Comparison of ENCODE assay signal across 18 cellular contexts in the genomic region with DNA sequence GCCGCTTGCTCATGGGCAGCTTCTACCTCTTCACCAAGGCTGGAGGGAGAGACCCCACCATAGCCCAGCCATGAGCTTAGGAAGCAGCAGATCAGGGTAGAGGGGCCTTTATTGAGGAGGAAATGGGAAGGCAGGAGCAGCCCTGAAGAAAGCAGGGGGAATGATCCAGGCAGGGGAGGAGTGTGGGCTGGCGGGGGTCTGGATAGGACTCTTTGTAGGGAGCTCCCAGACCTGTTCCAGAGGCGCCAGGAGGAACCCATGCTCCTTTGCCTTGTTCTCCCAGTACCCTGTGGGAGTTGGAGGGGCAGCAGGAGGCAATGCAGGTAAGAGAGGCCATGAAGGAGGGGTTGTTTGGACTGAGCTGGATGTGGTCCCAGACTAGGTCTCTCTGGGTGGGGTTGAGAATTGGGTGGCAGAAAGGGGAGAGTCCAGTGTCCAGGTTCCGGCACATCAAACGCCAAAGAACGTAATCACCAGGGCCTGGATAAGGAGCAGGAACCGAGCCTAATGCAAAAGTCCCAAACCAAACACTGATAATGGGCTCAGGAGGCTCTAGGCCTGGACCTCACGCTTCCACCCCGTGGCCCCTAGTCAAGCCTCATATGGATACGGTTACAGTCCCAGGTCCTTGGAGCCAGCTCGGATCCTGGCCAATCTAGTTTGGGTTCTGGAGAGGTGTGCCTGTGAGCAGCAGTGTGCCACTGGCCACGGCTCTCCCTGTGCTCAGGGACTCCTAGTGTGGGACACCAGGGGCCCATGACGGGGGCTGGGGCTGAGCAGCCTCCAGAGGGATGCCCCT. TPM values are rescaled to one million over a fixed set of nuclear protein-coding genes. Genes with fewer than 3 reads are reported as not detected.
A peak's percentile ranks its signal among the peaks of the same experiment; 100 is the strongest.
DNase-seq lines count a peak whose midpoint lies in the region; ATAC-seq and TF ChIP-seq lines count a peak whose summit lies in the region.
"Had no signal": no experiment of that assay in that cellular context is flagged by ENCODE, and none has a peak within 500 bp of the region (broad histone marks: within the 10 kb centered on the region; RNA-seq: fewer than 3 reads in every experiment).

No MANE protein-coding gene starts in this region.

- peak overlapping the region; percentile 27 for H2BK5ac ChIP-seq in trophoblast cell (ENCODE audit: low read depth, low read length, poor library complexity)

- no peak overlapping the region for H3K4me2 ChIP-seq in trophoblast cell (ENCODE audit: low read length)

- no peak overlapping the region for H3K23ac ChIP-seq in trophoblast cell (ENCODE audit: low read length)

- H3K9me3 Mint-ChIP-seq in mesothelial cell of epicardium, result no peaks in the 10 kb centered on the region
- H3K9me3 Mint-ChIP-seq in stimulated activated effector memory CD8-positive, alpha-beta T cell treated with anti-CD3 and anti-CD28 coated beads, Interleukin-12 subunit alpha, Interleukin-12 subunit beta, amount 100 ng/mL, for 72 hours, result no peaks in the 10 kb centered on the region
- H3K9me3 Mint-ChIP-seq: CD14-positive monocyte; CD8-positive, alpha-beta T cell had no signal

- H2BK12ac ChIP-seq in trophoblast cell (ENCODE audit: low read length), result peak overlapping the region; percentile 75

- peak overlapping the region; percentile 29 for H3K14ac ChIP-seq in trophoblast cell (ENCODE audit: low read length)

- TF ChIP-seq CTCF in right atrium auricular region (IDR thresholded peaks at IDR 0.05) (no peak), Panc1 (IDR thresholded peaks at IDR 0.05) (no peak), mesothelial cell of epicardium (IDR thresholded peaks at IDR 0.05; ENCODE audit: unreplicated experiment) (no peak)

- intact Hi-C loops in right cardiac atrium (cut with DNase I) (no loop called here), Panc1 (cut with micrococcal nuclease; ENCODE audit: unreplicated experiment) (no loop called here), head of caudate nucleus (cut with DNase I) (no loop called here)

- H3K4me1 Mint-ChIP-seq in mesothelial cell of epicardium, result peaks cover 18% of the 10 kb centered on the region
- H3K4me1 Mint-ChIP-seq in stimulated activated effector memory CD8-positive, alpha-beta T cell treated with anti-CD3 and anti-CD28 coated beads, Interleukin-12 subunit alpha, Interleukin-12 subunit beta, amount 100 ng/mL, for 72 hours, result no peaks in the 10 kb centered on the region
- H3K4me1 Mint-ChIP-seq: CD14-positive monocyte had no signal

- H3K36me3 ChIP-seq in right atrium auricular region, result no peaks in the 10 kb centered on the region
- H3K36me3 ChIP-seq in Panc1 (ENCODE audit: control insufficient read depth, insufficient read depth, low read length), result no peaks in the 10 kb centered on the region
- no peaks in the 10 kb centered on the region for H3K36me3 ChIP-seq in trophoblast cell (ENCODE audit: control insufficient read depth in 1 of 2, insufficient read depth in 2 of 2, low read length in 2 of 2)

- H3K4me1 ChIP-seq in right cardiac atrium (ENCODE audit: control insufficient read depth, insufficient read depth, low read length) (no peaks in the 10 kb centered on the region), right atrium auricular region (no peaks in the 10 kb centered on the region), Panc1 (ENCODE audit: control insufficient read depth, insufficient read depth, low read length) (no peaks in the 10 kb centered on the region), trophoblast cell (ENCODE audit: control insufficient read depth in 1 of 2, insufficient read depth in 2 of 2, low read length in 2 of 2) (peaks cover 28 to 30% of the 10 kb centered on the region in 2 experiments)

- H3K36me3 Mint-ChIP-seq in mesothelial cell of epicardium, result no peaks in the 10 kb centered on the region
- H3K36me3 Mint-ChIP-seq in stimulated activated effector memory CD8-positive, alpha-beta T cell treated with anti-CD3 and anti-CD28 coated beads, Interleukin-12 subunit alpha, Interleukin-12 subunit beta, amount 100 ng/mL, for 72 hours, result no peaks in the 10 kb centered on the region
- H3K36me3 Mint-ChIP-seq: CD14-positive monocyte; CD8-positive, alpha-beta T cell had no signal

- H3K18ac ChIP-seq in trophoblast cell (ENCODE audit: low read length), result peak overlapping the region; percentile 30

- peak overlapping the region; percentile 74 for H2AK5ac ChIP-seq in trophoblast cell (ENCODE audit: low read length)

- in situ Hi-C loops in Panc1 (cut with HindIII; ENCODE audit: low pct_unique_long_range_greater_than_20kb, low sequenced_read_pairs), result no loop called here

- BruUV-seq in Panc1 (replicated peaks; lab: Mats Ljungman, UMichigan), result no TSS peak

- peak overlapping the region; percentile 66 for H3K27ac Mint-ChIP-seq in mesothelial cell of epicardium
- no peak overlapping the region for H3K27ac Mint-ChIP-seq in stimulated activated effector memory CD8-positive, alpha-beta T cell treated with anti-CD3 and anti-CD28 coated beads, Interleukin-12 subunit alpha, Interleukin-12 subunit beta, amount 100 ng/mL, for 72 hours
- H3K27ac Mint-ChIP-seq: CD8-positive, alpha-beta T cell had no signal

- H3K4me3 ChIP-seq in right cardiac atrium (ENCODE audit: low read length) (no peak overlapping the region), right atrium auricular region (no peak overlapping the region), Panc1 (ENCODE audit: low read depth in 2 of 2, low read length in 2 of 2) (no peak overlapping the region), trophoblast cell (ENCODE audit: low read depth, low read length) (no peak overlapping the region)

- peak overlapping the region; percentile 16 for H3K4ac ChIP-seq in trophoblast cell (ENCODE audit: low read depth, low read length)

- H3K4me3 Mint-ChIP-seq in mesothelial cell of epicardium, result no peak overlapping the region
- H3K4me3 Mint-ChIP-seq in stimulated activated effector memory CD8-positive, alpha-beta T cell treated with anti-CD3 and anti-CD28 coated beads, Interleukin-12 subunit alpha, Interleukin-12 subunit beta, amount 100 ng/mL, for 72 hours, result no peak overlapping the region
- H3K4me3 Mint-ChIP-seq: CD14-positive monocyte; CD8-positive, alpha-beta T cell had no signal

- H4K8ac ChIP-seq in trophoblast cell (ENCODE audit: low read depth, low read length), result peak overlapping the region; percentile 12

- ATAC-seq in right cardiac atrium (peak; percentile 36 to 44), Panc1 (0 out of 2 replicates have a peak, but pooled peaks have one; percentile 14)
- no peak for ATAC-seq in stimulated activated effector memory CD8-positive, alpha-beta T cell treated with anti-CD3 and anti-CD28 coated beads, Interleukin-12 subunit alpha, Interleukin-12 subunit beta, amount 100 ng/mL, for 72 hours
- ATAC-seq: CD8-positive, alpha-beta T cell had no signal

- peaks cover 14% of the 10 kb centered on the region for H3K79me1 ChIP-seq in trophoblast cell (ENCODE audit: low read length)

- CTCF ChIA-PET in Panc1 (lab: Charles Lee), result no interaction called here

- H2BK120ac ChIP-seq in trophoblast cell (ENCODE audit: insufficient read depth, low read length, poor library complexity), result peak overlapping the region; percentile 60

- no peaks in the 10 kb centered on the region for H3K27me3 ChIP-seq in right cardiac atrium (ENCODE audit: control insufficient read depth, insufficient read depth)
- H3K27me3 ChIP-seq in right atrium auricular region, result no peaks in the 10 kb centered on the region
- no peaks in the 10 kb centered on the region for H3K27me3 ChIP-seq in Panc1 (ENCODE audit: control insufficient read depth, insufficient read depth, low read length)
- H3K27me3 ChIP-seq in trophoblast cell (ENCODE audit: insufficient read depth, low read length), result no peaks in the 10 kb centered on the region

- H3K27me3 Mint-ChIP-seq in mesothelial cell of epicardium (ENCODE audit: low read depth), result peaks cover 39% of the 10 kb centered on the region

- WGBS in right cardiac atrium, result 88% methylated on average over 13 of the region's 13 CpGs
- WGBS in trophoblast cell (ENCODE audit: extremely low coverage, insufficient coverage, insufficient read length), result no CpG with 5 or more reads among the region's 13 CpGs

- H3K79me2 ChIP-seq in trophoblast cell (ENCODE audit: control insufficient read depth, insufficient read depth, low read length, poor library complexity), result no peaks in the 10 kb centered on the region

- no peak overlapping the region for H4K12ac ChIP-seq in trophoblast cell (ENCODE audit: low read depth, low read length)

- no peak overlapping the region for H3K9ac ChIP-seq in trophoblast cell (ENCODE audit: low read length)

- peak in 1 of 3 donors; percentile 1 for DNase-seq in right cardiac atrium
- DNase-seq in right atrium auricular region (ENCODE audit: low spot score), result no peak
- no peak for DNase-seq in Panc1 (ENCODE audit: low read depth, low spot score)
- DNase-seq in mesothelial cell of epicardium (ENCODE audit: low spot score in 2 of 2, unreplicated experiment in 2 of 2), result no peak
- no peak for DNase-seq in trophoblast cell
- no peak for DNase-seq in head of caudate nucleus
- DNase-seq in stimulated activated effector memory CD8-positive, alpha-beta T cell treated with anti-CD3 and anti-CD28 coated beads, Interleukin-12 subunit alpha, Interleukin-12 subunit beta, amount 100 ng/mL, for 72 hours (ENCODE audit: low spot score in 2 of 2), result no peak
- no peak for DNase-seq in nucleus accumbens (lab: John Stamatoyannopoulos, UW)
- DNase-seq: CD8-positive, alpha-beta T cell; COR-L47; DND-41; GDM1; HCEC 1CT had no signal

- no peaks in the 10 kb centered on the region for H3K9me3 ChIP-seq in right cardiac atrium (ENCODE audit: control insufficient read depth, low read length)
- no peaks in the 10 kb centered on the region for H3K9me3 ChIP-seq in right atrium auricular region
- no peaks in the 10 kb centered on the region for H3K9me3 ChIP-seq in Panc1 (ENCODE audit: control insufficient read depth, insufficient read depth, low read depth, low read length)
- peaks cover 4% of the 10 kb centered on the region for H3K9me3 ChIP-seq in trophoblast cell (ENCODE audit: insufficient read depth, low read depth, low read length)

- H4K91ac ChIP-seq in trophoblast cell (ENCODE audit: low read depth, low read length), result peak overlapping the region; percentile 12

- no peak overlapping the region for H2AFZ ChIP-seq in trophoblast cell (ENCODE audit: insufficient read depth, low read length, poor library complexity)

- H3K27ac ChIP-seq in right cardiac atrium (ENCODE audit: low read length) (no peak overlapping the region), right atrium auricular region (no peak overlapping the region), Panc1 (ENCODE audit: low read length) (no peak overlapping the region), trophoblast cell (ENCODE audit: low read depth, low read length) (peak overlapping the region; percentile 29)
- H3K27ac ChIP-seq: 22Rv1 had no signal

- POLR2A ChIA-PET in Panc1 (lab: Charles Lee), result no interaction called here

RNA-seq across cellular contexts. Expression of gene PGC, which starts 12.1 kb away (rescaled TPM):
- under 1 TPM in 1 of 4 donors, not detected in 3; 0.42 TPM for total RNA-seq in right cardiac atrium
- 1.00 TPM for polyA plus RNA-seq in right cardiac atrium
- total RNA-seq in right atrium auricular region, result not detected
- 0.18 TPM for total RNA-seq in Panc1 (2021; ENCODE audit: unreplicated experiment)
- polyA plus RNA-seq in Panc1 (2012; ENCODE audit: insufficient read length), result 0.16 TPM
- total RNA-seq in mesothelial cell of epicardium, result not detected in 3 replicates
- polyA plus RNA-seq in trophoblast cell (2013), result 14.2 and 17.6 TPM in 2 replicates
- total RNA-seq: A673; CD8-positive, alpha-beta T cell; H4 had no signal
- polyA plus RNA-seq: BJ, CD14-positive monocyte had no signal

RNA-seq across cellular contexts. Expression of gene FRS3, which starts 20.4 kb away (rescaled TPM):
- total RNA-seq in right cardiac atrium (1 to 10 TPM; 3.7 to 6.9 (median 4.8) TPM), right atrium auricular region (1 to 10 TPM; 2.6 to 3.4 TPM), Panc1 (2021; ENCODE audit: unreplicated experiment) (3.0 TPM), mesothelial cell of epicardium (5.8 to 6.8 TPM (median 6.3 TPM) in 3 replicates)
- polyA plus RNA-seq in right cardiac atrium, result 5.5 TPM
- 4.9 TPM for polyA plus RNA-seq in Panc1 (2012; ENCODE audit: insufficient read length)
- 3.6 and 4.1 TPM in 2 replicates for polyA plus RNA-seq in trophoblast cell (2013)

RNA-seq across cellular contexts. Expression of gene PRICKLE4, which starts 21.3 kb away (rescaled TPM):
- total RNA-seq in right cardiac atrium (1 to 10 TPM; 2.2 to 4.0 (median 3.2) TPM), right atrium auricular region (1 to 10 TPM; 4.3 to 5.6 TPM), Panc1 (2021; ENCODE audit: unreplicated experiment) (1.6 TPM), mesothelial cell of epicardium (4.5 to 8.1 TPM (median 6.6 TPM) in 3 replicates)
- 1.7 TPM for polyA plus RNA-seq in right cardiac atrium
- 1.3 TPM for polyA plus RNA-seq in Panc1 (2012; ENCODE audit: insufficient read length)
- 0.29 and 0.36 TPM in 2 replicates for polyA plus RNA-seq in trophoblast cell (2013)
- total RNA-seq: A673; CD8-positive, alpha-beta T cell; H4 had no signal
- polyA plus RNA-seq: CD14-positive monocyte had no signal

RNA-seq across cellular contexts. Expression of gene TFEB, which starts 23.9 kb away (rescaled TPM):
- total RNA-seq in right cardiac atrium (10 to 100 TPM; 31.6 to 51.1 (median 46.2) TPM), right atrium auricular region (10 to 100 TPM; 31.5 to 35.8 TPM), Panc1 (2021; ENCODE audit: unreplicated experiment) (13.3 TPM), mesothelial cell of epicardium (3.2 to 4.4 TPM (median 3.8 TPM) in 3 replicates)
- polyA plus RNA-seq in right cardiac atrium, result 33.4 TPM
- 14.9 TPM for polyA plus RNA-seq in Panc1 (2012; ENCODE audit: insufficient read length)
- 25.4 and 27.9 TPM in 2 replicates for polyA plus RNA-seq in trophoblast cell (2013)

RNA-seq across cellular contexts. Expression of gene TOMM6, which starts 28.2 kb away (rescaled TPM):
- total RNA-seq in right cardiac atrium (100 to 1,000 TPM; 123 to 162 (median 140) TPM), right atrium auricular region (100 to 1,000 TPM; 130 to 172 TPM), Panc1 (2021; ENCODE audit: unreplicated experiment) (234 TPM), mesothelial cell of epicardium (151 to 168 TPM (median 158 TPM) in 3 replicates)
- 228 TPM for polyA plus RNA-seq in right cardiac atrium
- polyA plus RNA-seq in Panc1 (2012; ENCODE audit: insufficient read length), result 179 TPM
- 214 and 233 TPM in 2 replicates for polyA plus RNA-seq in trophoblast cell (2013)
